In genomic region chr11:73974611-73975478, GRCh38 we compare ENCODE assay signal across 16 cellular contexts. TPM values are rescaled to one million over a fixed set of nuclear protein-coding genes. Genes with fewer than 3 reads are reported as not detected.
DNase-seq lines count a peak whose midpoint lies in the region; ATAC-seq lines count a peak whose summit lies in the region.
"Had no signal": no experiment of that assay in that cellular context is flagged by ENCODE, and none has a peak within 500 bp of the region (broad histone marks: within the 10 kb centered on the region; RNA-seq: fewer than 3 reads in every experiment).

No MANE protein-coding gene starts in this region.

- H3K4me3 Mint-ChIP-seq in CD4-positive, alpha-beta memory T cell: peak overlapping the region; percentile 70 to 99 (median 80)
- H3K4me3 Mint-ChIP-seq in activated T-helper 1 cell treated with anti-CD3 and anti-CD28 coated beads, Interleukin-12 subunit alpha, Interleukin-12 subunit beta, Interleukin-2, Interleukin-4 antibody, amounts not matched to agents 30 ng/mL and 10 ng/mL and 1 ng/mL, durations not matched to agents 14 hours and 24 hours and 36 hours: peak overlapping the region; percentile 61
- peak overlapping the region; percentile 64 to 96 (median 78) for H3K4me3 Mint-ChIP-seq in naive thymus-derived CD4-positive, alpha-beta T cell
- H3K4me3 Mint-ChIP-seq: H9 had no signal

- peak overlapping the region; percentile 61 for H3K4me2 ChIP-seq in BLaER1

- H3K9me3 ChIP-seq in BLaER1: no peaks in the 10 kb centered on the region
- H3K9me3 ChIP-seq in CD4-positive, alpha-beta memory T cell (ENCODE audit: control insufficient read depth in 1 of 2, low read length in 2 of 2): no peaks in the 10 kb centered on the region
- no peaks in the 10 kb centered on the region for H3K9me3 ChIP-seq in naive thymus-derived CD4-positive, alpha-beta T cell (ENCODE audit: control insufficient read depth in 2 of 3, low read length in 3 of 3)
- H3K9me3 ChIP-seq: ascending aorta had no signal

- intact Hi-C loops in CD4-positive, alpha-beta memory T cell (cut with micrococcal nuclease): loop anchor here (1.0 kb wide), 2 partner anchors 8 to 30 kb away; no protein-coding TSS in a partner anchor
- intact Hi-C loops in activated T-helper 1 cell treated with anti-CD3 and anti-CD28 coated beads, Interleukin-12 subunit alpha, Interleukin-12 subunit beta, Interleukin-2, Interleukin-4 antibody, amounts not matched to agents 30 ng/mL and 10 ng/mL and 1 ng/mL, durations not matched to agents 14 hours and 24 hours and 36 hours (cut with micrococcal nuclease): loop anchor here (1.0 kb wide), 1 partner anchor 7 kb away; the partner anchor contains the start of gene UCP2
- intact Hi-C loops in naive thymus-derived CD4-positive, alpha-beta T cell (cut with micrococcal nuclease): loop anchor here (1.0 to 2.0 kb wide), 5 partner anchors 7 to 196 kb away; partner anchors contain the start of genes UCP2 (in 2 of the 2), C2CD3 (in 1 of the 2) and PPME1 (in 1 of the 2)

- H3K36me3 Mint-ChIP-seq in CD4-positive, alpha-beta memory T cell: peaks cover 57 to 62% of the 10 kb centered on the region in 2 donors
- peaks cover 58% of the 10 kb centered on the region for H3K36me3 Mint-ChIP-seq in activated T-helper 1 cell treated with anti-CD3 and anti-CD28 coated beads, Interleukin-12 subunit alpha, Interleukin-12 subunit beta, Interleukin-2, Interleukin-4 antibody, amounts not matched to agents 30 ng/mL and 10 ng/mL and 1 ng/mL, durations not matched to agents 14 hours and 24 hours and 36 hours (ENCODE audit: low read depth)
- peaks cover 16 to 58% (median 47%) of the 10 kb centered on the region in 5 donors for H3K36me3 Mint-ChIP-seq in naive thymus-derived CD4-positive, alpha-beta T cell

- H3K9me3 Mint-ChIP-seq in CD4-positive, alpha-beta memory T cell: no peaks in the 10 kb centered on the region
- H3K9me3 Mint-ChIP-seq in activated T-helper 1 cell treated with anti-CD3 and anti-CD28 coated beads, Interleukin-12 subunit alpha, Interleukin-12 subunit beta, Interleukin-2, Interleukin-4 antibody, amounts not matched to agents 30 ng/mL and 10 ng/mL and 1 ng/mL, durations not matched to agents 14 hours and 24 hours and 36 hours: no peaks in the 10 kb centered on the region
- H3K9me3 Mint-ChIP-seq in naive thymus-derived CD4-positive, alpha-beta T cell: peaks cover 0 to 1% (median 0%) of the 10 kb centered on the region in 11 donors
- H3K9me3 Mint-ChIP-seq: H9 had no signal

- no peaks in the 10 kb centered on the region for H3K27me3 Mint-ChIP-seq in CD4-positive, alpha-beta memory T cell
- no peaks in the 10 kb centered on the region for H3K27me3 Mint-ChIP-seq in activated T-helper 1 cell treated with anti-CD3 and anti-CD28 coated beads, Interleukin-12 subunit alpha, Interleukin-12 subunit beta, Interleukin-2, Interleukin-4 antibody, amounts not matched to agents 30 ng/mL and 10 ng/mL and 1 ng/mL, durations not matched to agents 14 hours and 24 hours and 36 hours (ENCODE audit: insufficient read depth)
- no peaks in the 10 kb centered on the region for H3K27me3 Mint-ChIP-seq in naive thymus-derived CD4-positive, alpha-beta T cell

- CTCF ChIA-PET in CD4-positive, alpha-beta memory T cell (lab: Charles Lee; ENCODE audit: partially characterized antibody): interaction anchor here (0.7 to 2.9 kb wide), 6 partner anchors 8 to 37 kb away, joined by 3 to 11 read pairs (median 3); partner anchors contain the start of gene UCP2
- CTCF ChIA-PET in naive thymus-derived CD4-positive, alpha-beta T cell (lab: Charles Lee): interaction anchor here (1.0 to 2.6 kb wide), 4 partner anchors 20 to 58 kb away, joined by 3 to 10 read pairs (median 6); no protein-coding TSS in a partner anchor

- H3K4me1 Mint-ChIP-seq in CD4-positive, alpha-beta memory T cell: peaks cover 69 to 100% (median 84%) of the 10 kb centered on the region in 4 donors
- peaks cover 88% of the 10 kb centered on the region for H3K4me1 Mint-ChIP-seq in activated T-helper 1 cell treated with anti-CD3 and anti-CD28 coated beads, Interleukin-12 subunit alpha, Interleukin-12 subunit beta, Interleukin-2, Interleukin-4 antibody, amounts not matched to agents 30 ng/mL and 10 ng/mL and 1 ng/mL, durations not matched to agents 14 hours and 24 hours and 36 hours (ENCODE audit: low read depth)
- H3K4me1 Mint-ChIP-seq in naive thymus-derived CD4-positive, alpha-beta T cell: peaks cover 71 to 98% (median 84%) of the 10 kb centered on the region in 7 donors

- no peaks in the 10 kb centered on the region for H3K27me3 ChIP-seq in BLaER1
- no peaks in the 10 kb centered on the region for H3K27me3 ChIP-seq in CD4-positive, alpha-beta memory T cell (ENCODE audit: insufficient read depth, low read length)
- H3K27me3 ChIP-seq in naive thymus-derived CD4-positive, alpha-beta T cell (ENCODE audit: control insufficient read depth in 2 of 2, insufficient read depth in 2 of 2, low read length in 2 of 2): no peaks in the 10 kb centered on the region
- H3K27me3 ChIP-seq: ascending aorta had no signal

- peaks cover 81% of the 10 kb centered on the region for H3K36me3 ChIP-seq in BLaER1
- peaks cover 51% of the 10 kb centered on the region for H3K36me3 ChIP-seq in CD4-positive, alpha-beta memory T cell (ENCODE audit: insufficient read depth, low read length)
- peaks cover 33 to 52% (median 34%) of the 10 kb centered on the region in 3 experiments for H3K36me3 ChIP-seq in naive thymus-derived CD4-positive, alpha-beta T cell (ENCODE audit: control insufficient read depth in 2 of 3, insufficient read depth in 3 of 3, low read length in 3 of 3)

- H3K4me3 ChIP-seq in BLaER1: no peak overlapping the region
- peak overlapping the region in 1 of 2 donors; percentile 20 for H3K4me3 ChIP-seq in CD4-positive, alpha-beta memory T cell (ENCODE audit: low read length in 2 of 2)
- H3K4me3 ChIP-seq in naive thymus-derived CD4-positive, alpha-beta T cell (ENCODE audit: low read length): peak overlapping the region; percentile 7
- H3K4me3 ChIP-seq: ascending aorta, GM12878 had no signal

- POLR2A ChIA-PET in CD4-positive, alpha-beta memory T cell (lab: Charles Lee; ENCODE audit: partially characterized antibody): interaction anchor here (0.6 to 38.4 kb wide), 7 partner anchors 7 to 518 kb away, joined by 3 to 2221 read pairs (median 12); partner anchors contain the start of genes C2CD3, LIPT2, PPME1 and UCP2
- POLR2A ChIA-PET in naive thymus-derived CD4-positive, alpha-beta T cell (lab: Charles Lee): interaction anchor here (1.3 to 26.2 kb wide), 5 partner anchors 10 to 196 kb away, joined by 3 to 1403 read pairs (median 41); partner anchors contain the start of genes PPME1, UCP2 and UCP3

- H3K9ac ChIP-seq in BLaER1: no peak overlapping the region

- no peak for DNase-seq in CD4-positive, alpha-beta memory T cell
- no peak for DNase-seq in activated T-helper 1 cell treated with anti-CD3 and anti-CD28 coated beads, Interleukin-12 subunit alpha, Interleukin-12 subunit beta, Interleukin-2, Interleukin-4 antibody, amounts not matched to agents 30 ng/mL and 10 ng/mL and 1 ng/mL, durations not matched to agents 14 hours and 24 hours and 36 hours (ENCODE audit: low spot score)
- DNase-seq in naive thymus-derived CD4-positive, alpha-beta T cell: no peak
- DNase-seq in NCI-H2107 (lab: John Stamatoyannopoulos, UW) (no peak), NCI-H2081 (lab: John Stamatoyannopoulos, UW) (no peak), DMS79 treated with DMSO at 0.1 percent for 48 hours (lab: John Stamatoyannopoulos, UW) (no peak)
- DNase-seq: H9, KG1, NCI-H1436 treated with DMSO at 0.1 percent for 48 hours, NCI-H524 treated with DMSO at 0.1 percent for 48 hours had no signal

- ATAC-seq in naive thymus-derived CD4-positive, alpha-beta T cell: no peak
- no peak for ATAC-seq in HG03378 (IDR thresholded peaks at IDR 0.05; ENCODE audit: unreplicated experiment)

- peaks cover 38% of the 10 kb centered on the region for H4K20me1 ChIP-seq in BLaER1

- peak overlapping the region; percentile 93 to 100 (median 96) for H3K27ac Mint-ChIP-seq in CD4-positive, alpha-beta memory T cell
- H3K27ac Mint-ChIP-seq in activated T-helper 1 cell treated with anti-CD3 and anti-CD28 coated beads, Interleukin-12 subunit alpha, Interleukin-12 subunit beta, Interleukin-2, Interleukin-4 antibody, amounts not matched to agents 30 ng/mL and 10 ng/mL and 1 ng/mL, durations not matched to agents 14 hours and 24 hours and 36 hours: peak overlapping the region; percentile 75
- peak overlapping the region; percentile 79 to 100 (median 98) for H3K27ac Mint-ChIP-seq in naive thymus-derived CD4-positive, alpha-beta T cell

- peaks cover 54% of the 10 kb centered on the region for H3K4me1 ChIP-seq in BLaER1
- H3K4me1 ChIP-seq in CD4-positive, alpha-beta memory T cell (ENCODE audit: insufficient read depth, low read length): peaks cover 100% of the 10 kb centered on the region
- H3K4me1 ChIP-seq in naive thymus-derived CD4-positive, alpha-beta T cell (ENCODE audit: control insufficient read depth in 2 of 2, insufficient read depth in 2 of 2, low read length in 2 of 2): peaks cover 86 to 93% of the 10 kb centered on the region in 2 donors
- H3K4me1 ChIP-seq: ascending aorta had no signal

- no peak overlapping the region for H3K27ac ChIP-seq in BLaER1
- H3K27ac ChIP-seq in CD4-positive, alpha-beta memory T cell (ENCODE audit: low read depth, low read length): peak overlapping the region; percentile 52
- H3K27ac ChIP-seq in naive thymus-derived CD4-positive, alpha-beta T cell (ENCODE audit: low read depth, low read length): peak overlapping the region; percentile 59
- H3K27ac ChIP-seq: ascending aorta, C4-2B had no signal

RNA-seq across cellular contexts. Expression of gene UCP2, which starts 7.8 kb away (rescaled TPM):
- 100 to 1,000 TPM; 325 to 336 TPM for total RNA-seq in CD4-positive, alpha-beta memory T cell
- polyA plus RNA-seq in CD4-positive, alpha-beta memory T cell: 1,000 to 10,000 TPM in 1 of 2 donors, 100 to 1,000 TPM in 1; 910 to 1,459 TPM
- total RNA-seq in activated T-helper 1 cell treated with anti-CD3 and anti-CD28 coated beads, Interleukin-12 subunit alpha, Interleukin-12 subunit beta, Interleukin-2, Interleukin-4 antibody, amounts not matched to agents 30 ng/mL and 10 ng/mL and 1 ng/mL, durations not matched to agents 14 hours and 24 hours and 36 hours: 821 and 858 TPM in 2 replicates
- total RNA-seq in naive thymus-derived CD4-positive, alpha-beta T cell: 100 to 1,000 TPM; 365 to 949 (median 395) TPM
- 1,000 to 10,000 TPM; 1,221 to 1,411 TPM for polyA plus RNA-seq in naive thymus-derived CD4-positive, alpha-beta T cell

RNA-seq across cellular contexts. Expression of gene DNAJB13, which starts 24.0 kb away (rescaled TPM):
- total RNA-seq in CD4-positive, alpha-beta memory T cell: under 1 TPM; 0.23 to 0.30 TPM
- under 1 TPM in 1 of 2 donors, not detected in 1; 0.53 TPM for polyA plus RNA-seq in CD4-positive, alpha-beta memory T cell
- total RNA-seq in activated T-helper 1 cell treated with anti-CD3 and anti-CD28 coated beads, Interleukin-12 subunit alpha, Interleukin-12 subunit beta, Interleukin-2, Interleukin-4 antibody, amounts not matched to agents 30 ng/mL and 10 ng/mL and 1 ng/mL, durations not matched to agents 14 hours and 24 hours and 36 hours: 0.29 and 0.64 TPM in 2 replicates
- total RNA-seq in naive thymus-derived CD4-positive, alpha-beta T cell: under 1 TPM in 4 of 5 experiments, not detected in 1; 0.19 to 0.73 (median 0.44) TPM
- under 1 TPM; 0.32 to 0.45 TPM for polyA plus RNA-seq in naive thymus-derived CD4-positive, alpha-beta T cell
- total RNA-seq: ascending aorta, GM12878, H9, pulmonary artery endothelial cell had no signal

RNA-seq across cellular contexts. Expression of gene UCP3, which starts 34.0 kb away (rescaled TPM):
- 1 to 10 TPM; 4.8 to 6.3 TPM for total RNA-seq in CD4-positive, alpha-beta memory T cell
- polyA plus RNA-seq in CD4-positive, alpha-beta memory T cell: under 1 TPM; 0.54 to 0.66 TPM
- 4.1 and 4.8 TPM in 2 replicates for total RNA-seq in activated T-helper 1 cell treated with anti-CD3 and anti-CD28 coated beads, Interleukin-12 subunit alpha, Interleukin-12 subunit beta, Interleukin-2, Interleukin-4 antibody, amounts not matched to agents 30 ng/mL and 10 ng/mL and 1 ng/mL, durations not matched to agents 14 hours and 24 hours and 36 hours
- 10 to 100 TPM in 1 of 5 experiments, 1 to 10 TPM in 4; 3.8 to 10.5 (median 6.6) TPM for total RNA-seq in naive thymus-derived CD4-positive, alpha-beta T cell
- under 1 TPM; 0.41 to 0.97 TPM for polyA plus RNA-seq in naive thymus-derived CD4-positive, alpha-beta T cell
- total RNA-seq: ascending aorta had no signal
